28 cellular contexts compared by ENCODE assay signal in the genomic region with DNA sequence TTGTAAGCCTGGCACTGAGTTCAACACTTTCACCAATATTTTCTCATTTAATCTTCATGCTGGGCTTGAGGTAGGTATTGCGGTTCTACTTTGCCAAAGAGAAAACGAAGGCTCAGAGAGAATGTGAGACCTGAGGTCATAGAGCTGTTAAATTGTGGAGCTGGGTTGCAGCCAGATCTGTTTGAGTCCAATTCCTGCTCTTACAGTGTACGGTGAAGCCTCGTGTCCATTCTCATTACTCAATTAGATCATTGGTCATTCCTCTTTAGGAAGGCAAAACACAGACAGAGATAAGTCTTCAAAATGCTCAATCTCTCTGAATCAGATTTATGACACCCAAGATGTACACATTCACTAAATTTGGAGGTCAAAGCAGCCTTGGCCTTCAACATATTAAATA.
"Had no signal": no experiment of that assay in that cellular context is flagged by ENCODE, and none has a peak within 500 bp of the region (broad histone marks: within the 10 kb centered on the region; RNA-seq: fewer than 3 reads in every experiment).

No MANE protein-coding gene starts in this region.

- H3K27me3 ChIP-seq: neural progenitor cell, right atrium auricular region, testis, thyroid gland, transverse colon, upper lobe of left lung, vagina had no signal

- H3K9me3 ChIP-seq: neutrophil, psoas muscle, testis, thyroid gland, transverse colon, upper lobe of left lung, vagina had no signal

- DNase-seq: islet precursor cell; left ventricle myocardium superior; lower lobe of right lung; mammary epithelial cell; mesenchymal stem cell; naive B cell; natural killer cell; nephron progenitor cell; occipital lobe; psoas muscle; stimulated activated CD4-positive, alpha-beta T cell treated with anti-CD3 and anti-CD28 coated beads, Interleukin-12 subunit alpha, Interleukin-12 subunit beta, amount 100 ng/mL, for 4 hours; stimulated activated CD4-positive, alpha-beta T cell treated with anti-CD3 and anti-CD28 coated beads, Interleukin-15, amount 100 ng/mL, for 24 hours; stimulated activated CD4-positive, alpha-beta T cell treated with anti-CD3 and anti-CD28 coated beads, Interleukin-2, amount 100 ng/mL, for 24 hours; stimulated activated CD4-positive, alpha-beta T cell treated with anti-CD3 and anti-CD28 coated beads, Interleukin-4, amount 100 ng/mL, for 1 hour; stimulated activated naive B cell treated with anti-CD40 and anti-IgM and Interleukin-4, amounts not matched to agents 10 μg/mL and 1 μg/mL and 100 μg/mL, for 72 hours; stimulated activated naive CD8-positive, alpha-beta T cell treated with anti-CD3 and anti-CD28 coated beads, Interleukin-15, Interleukin-2, amounts not matched to agents 100 U/mL and 50 U/mL, for 24 hours; stomach; testis; thyroid gland; transverse colon; upper lobe of left lung had no signal

- H3K79me2 ChIP-seq: parathyroid adenoma had no signal

- H3K27ac ChIP-seq: lower lobe of right lung, neural progenitor cell, neutrophil, parathyroid adenoma, psoas muscle, right atrium auricular region, skin epidermis, stomach, testis, thyroid gland, transverse colon, upper lobe of left lung, vagina had no signal

- ATAC-seq: left ventricle myocardium superior; lower lobe of right lung; natural killer cell; psoas muscle; sciatic nerve; stimulated activated naive B cell treated with anti-CD40 and anti-IgM and Interleukin-4, amounts not matched to agents 10 μg/mL and 1 μg/mL and 100 μg/mL, for 72 hours; stimulated activated naive CD8-positive, alpha-beta T cell treated with anti-CD3 and anti-CD28 coated beads, Interleukin-15, Interleukin-2, amounts not matched to agents 100 U/mL and 50 U/mL, for 24 hours had no signal

- H2AFZ ChIP-seq: neural progenitor cell, parathyroid adenoma had no signal

- H3K36me3 ChIP-seq: lower lobe of right lung, neural progenitor cell, neutrophil, right atrium auricular region, stomach, thyroid gland, transverse colon, upper lobe of left lung, vagina had no signal

- H3K4me1 ChIP-seq: lower lobe of right lung, parathyroid adenoma, psoas muscle, right atrium auricular region, stomach, testis, thyroid gland, transverse colon, upper lobe of left lung, vagina had no signal

- H3K4me3 ChIP-seq: lower lobe of right lung, neural progenitor cell, psoas muscle, right atrium auricular region, skin epidermis, stomach, testis, thyroid gland, transverse colon, upper lobe of left lung, vagina had no signal

- H3K4me2 ChIP-seq: neural progenitor cell had no signal

- H3K9ac ChIP-seq: neural progenitor cell, parathyroid adenoma had no signal
